Comparison of ENCODE assay signal across 9 cellular contexts in genomic region chr6:136582702-136583471, GRCh38. TPM values are rescaled to one million over a fixed set of nuclear protein-coding genes. Genes with fewer than 3 reads are reported as not detected.
DNase-seq lines count a peak whose midpoint lies in the region; ATAC-seq, FAIRE-seq and TF ChIP-seq lines count a peak whose summit lies in the region.
"Had no signal": no experiment of that assay in that cellular context is flagged by ENCODE, and none has a peak within 500 bp of the region (broad histone marks: within the 10 kb centered on the region; RNA-seq: fewer than 3 reads in every experiment).

No MANE protein-coding gene starts in this region.

- TF ChIP-seq POLR2A in H54 (IDR thresholded peaks at IDR 0.05; ENCODE audit: low read depth, low read length) = no peak

- no peaks in the 10 kb centered on the region for H3K4me1 Mint-ChIP-seq in activated naive CD8-positive, alpha-beta T cell treated with anti-CD3 and anti-CD28 coated beads for 36 hours

- intact Hi-C loops in pancreas (cut with DNase I) = loop anchor here in 1 of 3 donors (10.0 kb wide), 1 partner anchor 212 kb away; the partner anchor contains the start of gene MAP3K5

- H3K4me3 ChIP-seq in fibroblast of mammary gland (ENCODE audit: control insufficient read depth, low read depth, low read length) = no peak overlapping the region
- no peak overlapping the region for H3K4me3 ChIP-seq in pancreas
- no peak overlapping the region for H3K4me3 ChIP-seq in H7 (ENCODE audit: insufficient read depth, low read depth, low read length)

- in situ Hi-C loops in SK-MEL-5 (cut with HindIII; ENCODE audit: low pct_unique_long_range_greater_than_20kb, low sequenced_read_pairs) = no loop called here

- DNase-seq in AG08396 (ENCODE audit: low spot score) = peak; percentile 35
- DNase-seq in H54 (ENCODE audit: insufficient read length, low spot score) = peak; percentile 1
- peak; percentile 44 for DNase-seq in SK-MEL-5 (ENCODE audit: low read depth, low spot score)
- DNase-seq in fibroblast of mammary gland (ENCODE audit: low read depth) = peak; percentile 93
- no peak for DNase-seq in pancreas
- DNase-seq in activated naive CD8-positive, alpha-beta T cell treated with anti-CD3 and anti-CD28 coated beads for 36 hours = no peak
- no peak for DNase-seq in NCI-H2107 (lab: John Stamatoyannopoulos, UW)
- DNase-seq in H7 = no peak

- no peak overlapping the region for H3K4me3 Mint-ChIP-seq in activated naive CD8-positive, alpha-beta T cell treated with anti-CD3 and anti-CD28 coated beads for 36 hours

- no peak overlapping the region for H3K27ac Mint-ChIP-seq in activated naive CD8-positive, alpha-beta T cell treated with anti-CD3 and anti-CD28 coated beads for 36 hours

- no peaks in the 10 kb centered on the region for H3K27me3 ChIP-seq in pancreas
- H3K27me3 ChIP-seq in H7 (ENCODE audit: control insufficient read depth, insufficient read depth, low read length) = no peaks in the 10 kb centered on the region

- H3K4me1 ChIP-seq in pancreas = no peaks in the 10 kb centered on the region

- peak; percentile 69 to 86 (median 83) for ATAC-seq in pancreas

- FAIRE-seq in H54 (lab: Jason Lieb, UNC) (peak; percentile 15), pancreas (lab: Jason Lieb, UNC) (peak; percentile 93)
- FAIRE-seq: H1 had no signal

- peak overlapping the region in 1 of 4 donors; percentile 38 for H3K27ac ChIP-seq in pancreas

- no peaks in the 10 kb centered on the region for H3K27me3 Mint-ChIP-seq in activated naive CD8-positive, alpha-beta T cell treated with anti-CD3 and anti-CD28 coated beads for 36 hours

- peaks cover 8% of the 10 kb centered on the region for H3K36me3 Mint-ChIP-seq in activated naive CD8-positive, alpha-beta T cell treated with anti-CD3 and anti-CD28 coated beads for 36 hours

- H3K36me3 ChIP-seq in pancreas (peaks cover 0 to 31% (median 0%) of the 10 kb centered on the region in 3 donors), H7 (replicated peaks; ENCODE audit: control insufficient read depth, insufficient read depth, low read length) (peaks cover 1% of the 10 kb centered on the region; the same call in 1 of the 2 replicates)

- peak; percentile 55 for TF ChIP-seq CTCF in fibroblast of mammary gland (conservative IDR thresholded peaks at IDR 0.05; ENCODE audit: control insufficient read depth, insufficient read depth, low read depth, low read length)
- peak; percentile 10 to 36 (median 24) for TF ChIP-seq CTCF in pancreas (IDR thresholded peaks at IDR 0.05)

- H3K9me3 ChIP-seq in pancreas = no peaks in the 10 kb centered on the region

- 33 to 36% methylated on average over 3 of the region's 3 CpGs for WGBS in pancreas, 2 donors

- no peaks in the 10 kb centered on the region for H3K9me3 Mint-ChIP-seq in activated naive CD8-positive, alpha-beta T cell treated with anti-CD3 and anti-CD28 coated beads for 36 hours

RNA-seq across cellular contexts. Expression of gene MAP7, which starts 32.7 kb away (rescaled TPM):
- total RNA-seq in SK-MEL-5 (2014; rRNA removed; shearing (Covaris generic)) = 32.5 and 33.0 TPM in 2 replicates
- polyA plus RNA-seq in SK-MEL-5 (2015; cell fraction: cytosol; rRNA removed) = 20.2 and 23.7 TPM in 2 replicates
- polyA plus RNA-seq in SK-MEL-5 (2015; cell fraction: nucleus; rRNA removed) = 12.7 and 14.1 TPM in 2 replicates
- total RNA-seq in pancreas = 10 to 100 TPM; 23.7 to 37.9 (median 27.6) TPM
- 10 to 100 TPM; 10.7 to 12.9 TPM for polyA plus RNA-seq in pancreas
- 1 to 10 TPM in 1 of 2 experiments, under 1 TPM in 1; 0.78 to 1.0 TPM for total RNA-seq in activated naive CD8-positive, alpha-beta T cell treated with anti-CD3 and anti-CD28 coated beads for 36 hours
- total RNA-seq in H7 (2014; rRNA removed; shearing (Covaris generic)) = 7.8 and 12.2 TPM in 2 replicates

Comparison
In these comparisons a context has a peak if more than half of its experiments do, and no peak if none do; other contexts are left out.
1. DNase-seq: peak in AG08396 (single experiment), H54 (single experiment), SK-MEL-5 (single experiment) and fibroblast of mammary gland (single experiment); none in pancreas (0 of 6), activated naive CD8-positive, alpha-beta T cell treated with anti-CD3 and anti-CD28 coated beads for 36 hours (single experiment), NCI-H2107 (single experiment) and H7 (single experiment).